Comparison of ENCODE assay signal across 2 cellular contexts in genomic region chr5:33143405-33144123, GRCh38.
A peak's percentile ranks its signal among the peaks of the same experiment; 100 is the strongest.
TF ChIP-seq lines count a peak whose summit lies in the region.

No MANE protein-coding gene starts in this region.

TF ChIP-seq in IMR-90, 13 proteins besides CTCF, POLR2A, EP300 and RAD21:
- TF ChIP-seq CEBPB (IDR thresholded peaks at IDR 0.05; ENCODE audit: low read depth, low read length), result peak; percentile 68
- TF ChIP-seq MAFK (IDR thresholded peaks at IDR 0.05; ENCODE audit: low read depth, low read length), result no peak

TF ChIP-seq in K562, 482 proteins besides CTCF, POLR2A, EP300 and RAD21:
- TF ChIP-seq ZBTB49 (CRISPR knock-in tag; IDR thresholded peaks at IDR 0.05; ENCODE audit: borderline replicate concordance) (no peak), ZFP1 (CRISPR knock-in tag; IDR thresholded peaks at IDR 0.05) (no peak), PHF8 (IDR thresholded peaks at IDR 0.05; ENCODE audit: borderline replicate concordance, low read length) (no peak), NR0B1 (IDR thresholded peaks at IDR 0.05; ENCODE audit: partially characterized antibody) (no peak), BRF1 (IDR thresholded peaks at IDR 0.05; ENCODE audit: borderline replicate concordance, extremely low read depth, insufficient read length) (no peak), E2F3 (CRISPR knock-in tag; IDR thresholded peaks at IDR 0.05) (no peak), CEBPG (CRISPR knock-in tag; IDR thresholded peaks at IDR 0.05) (no peak), CEBPG (tag; conservative IDR thresholded peaks at IDR 0.05 in 1 of 2, IDR thresholded peaks at IDR 0.05 in 1 of 2) (peak in 1 of 2 experiments; percentile 73; a peak in 2 of 4 replicates), E2F8 (IDR thresholded peaks at IDR 0.05; ENCODE audit: low read depth, partially characterized antibody) (no peak), PATZ1 (CRISPR knock-in tag; IDR thresholded peaks at IDR 0.05; ENCODE audit: borderline replicate concordance) (no peak), RBBP5 (IDR thresholded peaks at IDR 0.05; ENCODE audit: borderline replicate concordance, insufficient read depth, low read length, poor library complexity, severe bottlenecking) (no peak), HNRNPUL1 (IDR thresholded peaks at IDR 0.05; ENCODE audit: low read length) (no peak)
- TF ChIP-seq, protein P1, sequence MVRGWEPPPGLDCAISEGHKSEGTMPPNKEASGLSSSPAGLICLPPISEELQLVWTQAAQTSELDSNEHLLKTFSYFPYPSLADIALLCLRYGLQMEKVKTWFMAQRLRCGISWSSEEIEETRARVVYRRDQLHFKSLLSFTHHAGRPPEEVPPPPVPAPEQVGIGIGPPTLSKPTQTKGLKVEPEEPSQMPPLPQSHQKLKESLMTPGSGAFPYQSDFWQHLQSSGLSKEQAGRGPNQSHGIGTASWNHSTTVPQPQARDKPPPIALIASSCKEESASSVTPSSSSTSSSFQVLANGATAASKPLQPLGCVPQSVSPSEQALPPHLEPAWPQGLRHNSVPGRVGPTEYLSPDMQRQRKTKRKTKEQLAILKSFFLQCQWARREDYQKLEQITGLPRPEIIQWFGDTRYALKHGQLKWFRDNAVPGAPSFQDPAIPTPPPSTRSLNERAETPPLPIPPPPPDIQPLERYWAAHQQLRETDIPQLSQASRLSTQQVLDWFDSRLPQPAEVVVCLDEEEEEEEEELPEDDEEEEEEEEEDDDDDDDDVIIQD (CRISPR knock-in tag; IDR thresholded peaks at IDR 0.05), result no peak
- TF ChIP-seq, protein P2, sequence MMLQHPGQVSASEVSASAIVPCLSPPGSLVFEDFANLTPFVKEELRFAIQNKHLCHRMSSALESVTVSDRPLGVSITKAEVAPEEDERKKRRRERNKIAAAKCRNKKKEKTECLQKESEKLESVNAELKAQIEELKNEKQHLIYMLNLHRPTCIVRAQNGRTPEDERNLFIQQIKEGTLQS (IDR thresholded peaks at IDR 0.05), result peak; percentile 25; the same call in 1 of the 2 replicates
- TF ChIP-seq, protein P2 (CRISPR knock-in tag; conservative IDR thresholded peaks at IDR 0.05), result no peak
